3 cellular contexts compared by ENCODE assay signal in genomic region chr2:18842836-18843235, GRCh38.
"Had no signal": no experiment of that assay in that cellular context is flagged by ENCODE, and none has a peak within 500 bp of the region (broad histone marks: within the 10 kb centered on the region; RNA-seq: fewer than 3 reads in every experiment).

No MANE protein-coding gene starts in this region.

- H2AFZ ChIP-seq: GM23338 had no signal

- H3K4me2 ChIP-seq: GM23338 had no signal

- H3K4me3 ChIP-seq: GM23338 had no signal

- DNase-seq: H9, HCEC 1CT had no signal
